In the genomic region with DNA sequence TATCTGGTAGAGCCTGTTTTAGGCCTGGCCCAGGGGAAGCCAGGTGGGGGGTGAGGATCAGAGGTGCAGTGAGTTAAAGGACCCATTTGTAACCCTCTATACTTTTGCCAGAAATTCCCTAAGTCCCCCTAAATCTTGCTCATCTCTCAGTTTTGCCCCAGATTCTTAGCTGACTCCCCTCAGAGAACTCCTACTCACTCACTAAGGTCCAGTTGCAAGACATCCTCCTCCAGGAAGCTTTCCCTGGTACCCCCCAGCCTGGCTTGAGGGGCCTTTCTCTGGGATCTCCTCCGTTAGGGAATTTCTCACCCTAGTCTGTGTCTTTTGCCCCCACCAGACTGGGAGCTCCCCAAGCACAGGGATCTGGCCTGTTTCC, we compare ENCODE assay signal across 1 cellular context.
TF ChIP-seq lines count a peak whose summit lies in the region.

No MANE protein-coding gene starts in this region.

TF ChIP-seq in IMR-90, 13 proteins besides CTCF, POLR2A, EP300 and RAD21:
- TF ChIP-seq CHD1 (IDR thresholded peaks at IDR 0.05; ENCODE audit: low read depth, low read length) (no peak), FOS (IDR thresholded peaks at IDR 0.05; ENCODE audit: low read depth, low read length) (no peak), CEBPB (IDR thresholded peaks at IDR 0.05; ENCODE audit: low read depth, low read length) (no peak), RFX5 (IDR thresholded peaks at IDR 0.05; ENCODE audit: low read depth, low read length) (no peak), NFE2L2 (IDR thresholded peaks at IDR 0.05; ENCODE audit: low read depth, low read length) (no peak), SMC3 (IDR thresholded peaks at IDR 0.05; ENCODE audit: low read depth, low read length) (no peak)
- TF ChIP-seq, protein P1, sequence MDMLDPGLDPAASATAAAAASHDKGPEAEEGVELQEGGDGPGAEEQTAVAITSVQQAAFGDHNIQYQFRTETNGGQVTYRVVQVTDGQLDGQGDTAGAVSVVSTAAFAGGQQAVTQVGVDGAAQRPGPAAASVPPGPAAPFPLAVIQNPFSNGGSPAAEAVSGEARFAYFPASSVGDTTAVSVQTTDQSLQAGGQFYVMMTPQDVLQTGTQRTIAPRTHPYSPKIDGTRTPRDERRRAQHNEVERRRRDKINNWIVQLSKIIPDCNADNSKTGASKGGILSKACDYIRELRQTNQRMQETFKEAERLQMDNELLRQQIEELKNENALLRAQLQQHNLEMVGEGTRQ (IDR thresholded peaks at IDR 0.05; ENCODE audit: low read depth, low read length): no peak
